16 cellular contexts compared by ENCODE assay signal in genomic region chr16:83581082-83581481, GRCh38.
DNase-seq lines count a peak whose midpoint lies in the region; ATAC-seq lines count a peak whose summit lies in the region.
"Had no signal": no experiment of that assay in that cellular context is flagged by ENCODE, and none has a peak within 500 bp of the region (broad histone marks: within the 10 kb centered on the region; RNA-seq: fewer than 3 reads in every experiment).

No MANE protein-coding gene starts in this region.

- DNase-seq in AG08396 (ENCODE audit: low spot score) (peak; percentile 9), NCI-H226 (no peak), HK-2 (ENCODE audit: unreplicated experiment) (no peak)
- no peak for DNase-seq in activated CD4-positive, alpha-beta T cell treated with anti-CD3 and anti-CD28 coated beads for 48 hours
- DNase-seq in activated CD4-positive, CD25-positive, alpha-beta regulatory T cell (lab: John Stamatoyannopoulos, UW) = no peak
- DNase-seq: activated CD4-positive, alpha-beta T cell treated with anti-CD3 and anti-CD28 coated beads for 4 hours; dermis blood vessel endothelial cell; H7; MV-4-11; PC-9; spleen; T-helper 1 cell; transverse colon had no signal

- ATAC-seq in GM19395 (IDR thresholded peaks at IDR 0.05; ENCODE audit: unreplicated experiment) = peak; percentile 91
- peak; percentile 57 for ATAC-seq in HG02884 (IDR thresholded peaks at IDR 0.05; ENCODE audit: unreplicated experiment)
- ATAC-seq in HG03565 (IDR thresholded peaks at IDR 0.05; ENCODE audit: unreplicated experiment) = peak; percentile 83
